ENCODE assay signal across 1 cellular context in genomic region chr12:54381136-54381535, GRCh38.
TF ChIP-seq lines count a peak whose summit lies in the region.

No MANE protein-coding gene starts in this region.

TF ChIP-seq in A549, 52 proteins besides CTCF, POLR2A, EP300 and RAD21:
- TF ChIP-seq PHF8 (IDR thresholded peaks at IDR 0.05; ENCODE audit: borderline replicate concordance, low read depth): no peak
- TF ChIP-seq CHD4 (IDR thresholded peaks at IDR 0.05; ENCODE audit: borderline replicate concordance): 0 out of 2 replicates have a peak, but pooled peaks have one; percentile 28
- 0 out of 2 replicates have a peak, but pooled peaks have one; percentile 38 for TF ChIP-seq HDAC2 (IDR thresholded peaks at IDR 0.05)
- no peak for TF ChIP-seq HOXB13 (CRISPR knock-in tag; IDR thresholded peaks at IDR 0.05; ENCODE audit: low read depth)
TF ChIP-seq in A549: peak in this region for 2.
